Comparison of ENCODE assay signal across 10 cellular contexts in genomic region chr10:124231188-124232135, GRCh38.
DNase-seq lines count a peak whose midpoint lies in the region; ATAC-seq lines count a peak whose summit lies in the region.
"Had no signal": no experiment of that assay in that cellular context is flagged by ENCODE, and none has a peak within 500 bp of the region (broad histone marks: within the 10 kb centered on the region; RNA-seq: fewer than 3 reads in every experiment).

No MANE protein-coding gene starts in this region.

- ATAC-seq in GM18517 (IDR thresholded peaks at IDR 0.05; ENCODE audit: unreplicated experiment) = no peak
- ATAC-seq: A549, HCT116 had no signal

- peak; percentile 38 for DNase-seq in activated CD4-positive, CD25-positive, alpha-beta regulatory T cell treated with anti-CD3 and anti-CD28 coated beads, Interleukin-2, amount 50 U/mL, for 16 hours (ENCODE audit: low read depth, low spot score)
- no peak for DNase-seq in activated CD4-positive, CD25-positive, alpha-beta regulatory T cell treated with anti-CD3 and anti-CD28 coated beads, Interleukin-2, amount 50 U/mL, for 72 hours
- peak; percentile 70 to 82 for DNase-seq in NOMO-1 (lab: John Stamatoyannopoulos, UW; ENCODE audit: unreplicated experiment in 2 of 2)
- peak; percentile 45 for DNase-seq in activated naive CD4-positive, alpha-beta T cell treated with anti-CD3 and anti-CD28 coated beads, Interleukin-2, amount 50 U/mL, for 16 hours
- DNase-seq in stimulated activated CD8-positive, alpha-beta memory T cell treated with anti-CD3 and anti-CD28 coated beads, Interleukin-4, amount 100 ng/mL, for 48 hours = peak; percentile 45
- no peak for DNase-seq in A172 (ENCODE audit: low spot score)
- DNase-seq in hepatic stellate cell (ENCODE audit: low spot score) = no peak

Comparison
In these comparisons a context has a peak if more than half of its experiments do, and no peak if none do; other contexts are left out.
1. DNase-seq: peak in activated CD4-positive, CD25-positive, alpha-beta regulatory T cell treated with anti-CD3 and anti-CD28 coated beads, Interleukin-2, amount 50 U/mL, for 16 hours (single experiment), NOMO-1 (2 of 2), activated naive CD4-positive, alpha-beta T cell treated with anti-CD3 and anti-CD28 coated beads, Interleukin-2, amount 50 U/mL, for 16 hours (single experiment) and stimulated activated CD8-positive, alpha-beta memory T cell treated with anti-CD3 and anti-CD28 coated beads, Interleukin-4, amount 100 ng/mL, for 48 hours (single experiment); none in activated CD4-positive, CD25-positive, alpha-beta regulatory T cell treated with anti-CD3 and anti-CD28 coated beads, Interleukin-2, amount 50 U/mL, for 72 hours (single experiment), A172 (single experiment) and hepatic stellate cell (single experiment).